In genomic region chr9:114806571-114806970, GRCh38 we compare ENCODE assay signal across 9 cellular contexts. TPM values are rescaled to one million over a fixed set of nuclear protein-coding genes. Genes with fewer than 3 reads are reported as not detected.
DNase-seq lines count a peak whose midpoint lies in the region; ATAC-seq, FAIRE-seq and TF ChIP-seq lines count a peak whose summit lies in the region.
"Had no signal": no experiment of that assay in that cellular context is flagged by ENCODE, and none has a peak within 500 bp of the region (broad histone marks: within the 10 kb centered on the region; RNA-seq: fewer than 3 reads in every experiment).

No MANE protein-coding gene starts in this region.

- WGBS in small intestine, 3 donors: 7 to 28% (median 20%) methylated on average over 2 of the region's 2 CpGs
- no CpG with 5 or more reads among the region's 2 CpGs for WGBS in neuronal stem cell (ENCODE audit: extremely low coverage in 2 of 2, insufficient read length in 2 of 2, insufficient replicate concordance in 1 of 2), 2 donors

- H3K36me3 ChIP-seq in small intestine (ENCODE audit: control insufficient read depth in 2 of 2, insufficient read depth in 2 of 2, low read length in 2 of 2): no peaks in the 10 kb centered on the region
- no peaks in the 10 kb centered on the region for H3K36me3 ChIP-seq in neuronal stem cell (replicated peaks in 1 of 2; ENCODE audit: control insufficient read depth in 2 of 2, insufficient read depth in 2 of 2, low read length in 2 of 2)

- no peak overlapping the region for H3K23ac ChIP-seq in neuronal stem cell (ENCODE audit: low read depth, low read length, poor library complexity)

- no peak overlapping the region for H2AK5ac ChIP-seq in neuronal stem cell (ENCODE audit: low read depth, low read length)

- POLR2A ChIA-PET in activated CD8-positive, alpha-beta T cell treated with anti-CD3 and anti-CD28 coated beads for 36 hours (lab: Charles Lee): interaction anchor here (0.5 to 1.1 kb wide), 4 partner anchors 21 to 129 kb away, joined by 3 read pairs; no protein-coding TSS in a partner anchor

- no peak overlapping the region for H3K18ac ChIP-seq in neuronal stem cell (ENCODE audit: low read length)

- ATAC-seq in GM19351 (IDR thresholded peaks at IDR 0.05; ENCODE audit: unreplicated experiment): peak; percentile 40
- ATAC-seq in HG02938 (IDR thresholded peaks at IDR 0.05; ENCODE audit: unreplicated experiment): peak; percentile 56
- ATAC-seq in activated CD8-positive, alpha-beta T cell treated with anti-CD3 and anti-CD28 coated beads for 36 hours: peak; percentile 40

- no peak overlapping the region for H2BK12ac ChIP-seq in neuronal stem cell (ENCODE audit: low read length)

- no peaks in the 10 kb centered on the region for H3K9me3 Mint-ChIP-seq in activated CD8-positive, alpha-beta T cell treated with anti-CD3 and anti-CD28 coated beads for 36 hours

- H3K27ac ChIP-seq in small intestine (ENCODE audit: low read depth in 1 of 2, low read length in 1 of 2) (peak overlapping the region; percentile 60 to 73), neuronal stem cell (replicated peaks; ENCODE audit: low read length) (no peak overlapping the region)

- intact Hi-C loops in activated CD8-positive, alpha-beta T cell treated with anti-CD3 and anti-CD28 coated beads for 36 hours (cut with micrococcal nuclease): no loop called here

- H2BK120ac ChIP-seq in neuronal stem cell (ENCODE audit: low read depth, low read length): no peak overlapping the region

- H3K79me1 ChIP-seq in neuronal stem cell (ENCODE audit: low read depth, low read length): no peaks in the 10 kb centered on the region

- no peak overlapping the region for H4K91ac ChIP-seq in neuronal stem cell (ENCODE audit: low read depth, low read length, poor library complexity)

- peak overlapping the region; percentile 36 for H3K27ac Mint-ChIP-seq in activated CD8-positive, alpha-beta T cell treated with anti-CD3 and anti-CD28 coated beads for 36 hours

- H3K4me3 ChIP-seq in small intestine (ENCODE audit: low read depth in 1 of 2, low read length in 2 of 2) (peak overlapping the region in 1 of 2 donors; percentile 25), neuronal stem cell (ENCODE audit: low read length in 2 of 2) (no peak overlapping the region)

- H2BK15ac ChIP-seq in neuronal stem cell (ENCODE audit: low read length): no peak overlapping the region

- no peaks in the 10 kb centered on the region for H3K27me3 ChIP-seq in small intestine (ENCODE audit: control insufficient read depth in 2 of 2, insufficient read depth in 2 of 2, low read length in 2 of 2)
- peaks cover 0 to 8% (median 0%) of the 10 kb centered on the region in 3 experiments for H3K27me3 ChIP-seq in neuronal stem cell (ENCODE audit: control insufficient read depth in 3 of 3, insufficient read depth in 3 of 3, low read depth in 1 of 3, low read length in 3 of 3)

- CTCF ChIA-PET in activated CD8-positive, alpha-beta T cell treated with anti-CD3 and anti-CD28 coated beads for 36 hours (lab: Charles Lee): interaction anchor here (0.9 to 1.8 kb wide), 3 partner anchors 9 to 40 kb away, joined by 3 to 5 read pairs (median 4); no protein-coding TSS in a partner anchor

- H3K9me3 ChIP-seq in small intestine (ENCODE audit: control insufficient read depth, low read depth): no peaks in the 10 kb centered on the region
- no peaks in the 10 kb centered on the region for H3K9me3 ChIP-seq in neuronal stem cell (replicated peaks in 1 of 2; ENCODE audit: control insufficient read depth in 2 of 2, insufficient read depth in 1 of 2, low read depth in 1 of 2, low read length in 2 of 2)

- H3K9ac ChIP-seq in neuronal stem cell (ENCODE audit: low read depth, low read length, poor library complexity): no peak overlapping the region

- no peaks in the 10 kb centered on the region for H3K36me3 Mint-ChIP-seq in activated CD8-positive, alpha-beta T cell treated with anti-CD3 and anti-CD28 coated beads for 36 hours (ENCODE audit: low read depth)

- H3K4me1 ChIP-seq in small intestine (ENCODE audit: control insufficient read depth in 2 of 2, insufficient read depth in 1 of 2, low read depth in 1 of 2, low read length in 1 of 2) (peaks cover 4 to 9% of the 10 kb centered on the region in 2 donors), neuronal stem cell (ENCODE audit: control insufficient read depth in 2 of 2, insufficient read depth in 1 of 2, low read depth in 1 of 2, low read length in 2 of 2) (peaks cover 0 to 13% of the 10 kb centered on the region in 2 donors)

- H3K27me3 Mint-ChIP-seq in activated CD8-positive, alpha-beta T cell treated with anti-CD3 and anti-CD28 coated beads for 36 hours: no peaks in the 10 kb centered on the region

- H2BK5ac ChIP-seq in neuronal stem cell (ENCODE audit: low read length): no peak overlapping the region

- peaks cover 23% of the 10 kb centered on the region for H3K4me1 Mint-ChIP-seq in activated CD8-positive, alpha-beta T cell treated with anti-CD3 and anti-CD28 coated beads for 36 hours (ENCODE audit: low read depth)

- peak overlapping the region; percentile 30 for H3K4me3 Mint-ChIP-seq in activated CD8-positive, alpha-beta T cell treated with anti-CD3 and anti-CD28 coated beads for 36 hours

- no peak overlapping the region for H2AFZ ChIP-seq in neuronal stem cell (ENCODE audit: low read length)

- DNase-seq in activated CD8-positive, alpha-beta T cell treated with anti-CD3 and anti-CD28 coated beads for 36 hours: no peak
- DNase-seq in small intestine (peak; percentile 92), NCI-H526 (lab: John Stamatoyannopoulos, UW) (no peak), neuronal stem cell (ENCODE audit: low spot score) (no peak), GM03348 (ENCODE audit: low spot score) (no peak), NCI-H526 treated with DMSO at 0.1 percent for 48 hours (lab: John Stamatoyannopoulos, UW) (no peak)
- DNase-seq: effector memory CD4-positive, alpha-beta T cell had no signal

- H3K4me2 ChIP-seq in neuronal stem cell (ENCODE audit: insufficient read depth, low read length, poor library complexity, severe bottlenecking): no peak overlapping the region

- no peak overlapping the region for H3K14ac ChIP-seq in neuronal stem cell (ENCODE audit: low read length)

- FAIRE-seq in small intestine (lab: Jason Lieb, UNC): no peak

- no peak overlapping the region for H4K8ac ChIP-seq in neuronal stem cell (ENCODE audit: low read depth, low read length)

- no peak for TF ChIP-seq CTCF in activated CD8-positive, alpha-beta T cell treated with anti-CD3 and anti-CD28 coated beads for 36 hours (IDR thresholded peaks at IDR 0.05)

- no peak overlapping the region for H3K4ac ChIP-seq in neuronal stem cell (ENCODE audit: low read length)

RNA-seq across cellular contexts. Expression of gene TNFSF15, which starts 0.7 kb away (rescaled TPM):
- under 1 TPM; 0.16 to 0.23 TPM for total RNA-seq in activated CD8-positive, alpha-beta T cell treated with anti-CD3 and anti-CD28 coated beads for 36 hours
- polyA plus RNA-seq in small intestine: 10 to 100 TPM in 2 of 3 donors, under 1 TPM in 1; 0.79 to 13.2 (median 10.5) TPM
- polyA plus RNA-seq in neuronal stem cell (2013, experiment 1 of 2): 0.45 TPM
- 0.43 TPM for polyA plus RNA-seq in neuronal stem cell (2013, experiment 2 of 2)
